In the genomic region with DNA sequence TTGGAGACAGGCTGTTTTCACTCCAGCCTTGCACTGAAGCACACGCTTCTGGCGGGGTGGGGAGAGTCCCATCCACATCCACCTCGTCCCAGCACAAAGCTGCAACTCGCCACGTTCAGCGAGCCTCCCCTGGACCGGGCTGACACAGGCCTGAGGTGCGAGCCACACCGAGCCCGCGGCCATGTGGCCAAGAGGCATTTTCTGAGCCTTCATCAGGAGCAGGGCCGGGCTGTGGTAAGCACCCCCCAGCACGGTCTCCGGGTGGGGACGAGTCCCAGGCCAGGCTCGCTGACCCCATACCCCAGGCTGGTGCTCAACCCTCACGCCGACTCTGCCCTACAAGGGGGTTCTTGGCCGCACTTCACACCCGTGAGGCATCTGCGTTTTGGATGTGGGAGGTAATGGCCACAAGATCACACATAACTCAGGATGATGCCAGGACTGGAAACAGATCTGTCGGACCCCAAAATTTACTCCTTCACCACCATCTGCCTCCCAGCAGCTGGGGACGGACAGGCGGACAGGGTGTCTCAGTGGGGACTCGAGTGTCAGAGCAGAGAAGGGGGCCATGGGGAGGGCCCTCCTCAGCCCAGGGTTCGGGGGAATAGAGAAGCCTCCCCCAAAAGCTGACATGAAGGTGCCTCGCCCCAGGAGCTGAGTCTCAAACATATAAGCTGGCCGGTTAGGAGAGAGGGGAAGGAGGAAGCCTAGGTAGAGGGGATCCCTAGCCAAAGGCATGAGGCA, we compare ENCODE assay signal across 24 cellular contexts. TPM values are rescaled to one million over a fixed set of nuclear protein-coding genes. Genes with fewer than 3 reads are reported as not detected.
"Had no signal": no experiment of that assay in that cellular context is flagged by ENCODE, and none has a peak within 500 bp of the region (broad histone marks: within the 10 kb centered on the region; RNA-seq: fewer than 3 reads in every experiment).

No MANE protein-coding gene starts in this region.

- H3K4me2 ChIP-seq: smooth muscle cell had no signal

- H3K36me3 Mint-ChIP-seq: activated CD8-positive, alpha-beta memory T cell treated with anti-CD3 and anti-CD28 coated beads, Interleukin-2, amount 10 ng/mL, durations not matched to agents 7 days and 5 days; activated naive CD4-positive, alpha-beta T cell treated with anti-CD3 and anti-CD28 coated beads, Interleukin-2, amount 50 U/mL, for 24 hours had no signal

- H3K36me3 ChIP-seq: cardiac muscle cell, transverse colon had no signal

- H3K9me3 Mint-ChIP-seq: activated CD4-positive, alpha-beta T cell treated with anti-CD3 and anti-CD28 coated beads, Interleukin-2, amount 10 ng/mL, durations not matched to agents 7 days and 5 days; activated CD8-positive, alpha-beta T cell treated with anti-CD3 and anti-CD28 coated beads for 36 hours; activated naive CD4-positive, alpha-beta T cell treated with anti-CD3 and anti-CD28 coated beads, Interleukin-2, amount 50 U/mL, for 24 hours; stimulated activated naive B cell treated with anti-CD40 and anti-IgM and Interleukin-4, amounts not matched to agents 10 μg/mL and 1 μg/mL and 100 μg/mL, for 72 hours; T-helper 1 cell treated with Interleukin-12 subunit alpha and Interleukin-12 subunit beta and Interleukin-4 antibody, amounts not matched to agents 30 μg/mL and 1 μg/mL, for 36 hours had no signal

- H3K27me3 Mint-ChIP-seq: activated CD4-positive, alpha-beta T cell treated with anti-CD3 and anti-CD28 coated beads, Interleukin-2, amount 10 ng/mL, durations not matched to agents 7 days and 5 days; activated CD8-positive, alpha-beta memory T cell treated with anti-CD3 and anti-CD28 coated beads, Interleukin-2, amount 10 ng/mL, durations not matched to agents 7 days and 5 days; activated CD8-positive, alpha-beta T cell treated with anti-CD3 and anti-CD28 coated beads for 36 hours; activated naive CD4-positive, alpha-beta T cell treated with anti-CD3 and anti-CD28 coated beads, Interleukin-2, amount 50 U/mL, for 24 hours had no signal

- H3K27me3 ChIP-seq: body of pancreas, cardiac muscle cell, left lung, sigmoid colon, transverse colon, vagina had no signal

- ATAC-seq: activated CD4-positive, CD25-positive, alpha-beta regulatory T cell treated with anti-CD3 and anti-CD28 coated beads, Interleukin-2, amount 50 U/mL, for 24 hours; activated CD8-positive, alpha-beta memory T cell treated with anti-CD3 and anti-CD28 coated beads, Interleukin-2, amount 10 ng/mL, durations not matched to agents 7 days and 5 days; activated CD8-positive, alpha-beta T cell treated with anti-CD3 and anti-CD28 coated beads for 36 hours; body of pancreas; left lung; stimulated activated naive B cell treated with anti-CD40 and anti-IgM and Interleukin-4, amounts not matched to agents 10 μg/mL and 1 μg/mL and 100 μg/mL, for 72 hours had no signal

- DNase-seq: activated CD4-positive, alpha-beta T cell treated with anti-CD3 and anti-CD28 coated beads, Interleukin-2, amount 10 ng/mL, durations not matched to agents 7 days and 5 days; activated CD8-positive, alpha-beta memory T cell treated with anti-CD3 and anti-CD28 coated beads, Interleukin-2, amount 10 ng/mL, durations not matched to agents 7 days and 5 days; activated CD8-positive, alpha-beta T cell treated with anti-CD3 and anti-CD28 coated beads for 36 hours; activated gamma-delta T cell treated with Interleukin-2 at 50 U/mL for 16 hours; activated T-cell treated with anti-CD3 and anti-CD28 coated beads for 4 hours; anterior cingulate cortex; body of pancreas; occipital lobe; posterior cingulate gyrus; sigmoid colon; stimulated activated CD4-positive, alpha-beta T cell treated with anti-CD3 and anti-CD28 coated beads, Interleukin-15, amount 100 ng/mL, for 24 hours; stimulated activated CD4-positive, alpha-beta T cell treated with anti-CD3 and anti-CD28 coated beads, Interleukin-2, amount 100 ng/mL, for 48 hours; stimulated activated CD8-positive, alpha-beta memory T cell treated with anti-CD3 and anti-CD28 coated beads, Interleukin-4, amount 100 ng/mL, for 48 hours; stimulated activated naive B cell treated with anti-CD40 and anti-IgM and Interleukin-4, amounts not matched to agents 10 μg/mL and 1 μg/mL and 100 μg/mL, for 72 hours; transverse colon had no signal

- H3K4me3 Mint-ChIP-seq: activated CD4-positive, alpha-beta T cell treated with anti-CD3 and anti-CD28 coated beads, Interleukin-2, amount 10 ng/mL, durations not matched to agents 7 days and 5 days; activated CD8-positive, alpha-beta memory T cell treated with anti-CD3 and anti-CD28 coated beads, Interleukin-2, amount 10 ng/mL, durations not matched to agents 7 days and 5 days; activated CD8-positive, alpha-beta T cell treated with anti-CD3 and anti-CD28 coated beads for 36 hours; activated naive CD4-positive, alpha-beta T cell treated with anti-CD3 and anti-CD28 coated beads, Interleukin-2, amount 50 U/mL, for 24 hours; stimulated activated naive B cell treated with anti-CD40 and anti-IgM and Interleukin-4, amounts not matched to agents 10 μg/mL and 1 μg/mL and 100 μg/mL, for 72 hours; T-helper 1 cell treated with Interleukin-12 subunit alpha and Interleukin-12 subunit beta and Interleukin-4 antibody, amounts not matched to agents 30 μg/mL and 1 μg/mL, for 36 hours had no signal

- H3K27ac Mint-ChIP-seq: activated CD4-positive, alpha-beta T cell treated with anti-CD3 and anti-CD28 coated beads, Interleukin-2, amount 10 ng/mL, durations not matched to agents 7 days and 5 days; activated CD8-positive, alpha-beta memory T cell treated with anti-CD3 and anti-CD28 coated beads, Interleukin-2, amount 10 ng/mL, durations not matched to agents 7 days and 5 days; activated CD8-positive, alpha-beta T cell treated with anti-CD3 and anti-CD28 coated beads for 36 hours; activated naive CD4-positive, alpha-beta T cell treated with anti-CD3 and anti-CD28 coated beads, Interleukin-2, amount 50 U/mL, for 24 hours; stimulated activated naive B cell treated with anti-CD40 and anti-IgM and Interleukin-4, amounts not matched to agents 10 μg/mL and 1 μg/mL and 100 μg/mL, for 72 hours; T-helper 1 cell treated with Interleukin-12 subunit alpha and Interleukin-12 subunit beta and Interleukin-4 antibody, amounts not matched to agents 30 μg/mL and 1 μg/mL, for 36 hours had no signal

- H3K9me3 ChIP-seq: body of pancreas, left lung, sigmoid colon, transverse colon, vagina had no signal

- H3K4me3 ChIP-seq: body of pancreas, cardiac muscle cell, left lung, sigmoid colon, smooth muscle cell, transverse colon, vagina had no signal

- FAIRE-seq: keratinocyte had no signal

- H3K27ac ChIP-seq: cardiac muscle cell, epithelial cell of prostate, left lung, sigmoid colon, transverse colon, vagina had no signal

RNA-seq across cellular contexts. Expression of gene CCDC40, which starts 29.3 kb away (rescaled TPM):
- total RNA-seq: activated CD4-positive, alpha-beta T cell treated with anti-CD3 and anti-CD28 coated beads, Interleukin-2, amount 10 ng/mL, durations not matched to agents 7 days and 5 days had no signal
